In genomic region chr15:29071907-29072273, GRCh38 we compare ENCODE assay signal across 24 cellular contexts.
"Had no signal": no experiment of that assay in that cellular context is flagged by ENCODE, and none has a peak within 500 bp of the region (broad histone marks: within the 10 kb centered on the region; RNA-seq: fewer than 3 reads in every experiment).

No MANE protein-coding gene starts in this region.

- H3K36me3 ChIP-seq: gastroesophageal sphincter, thyroid gland, upper lobe of left lung, WERI-Rb-1 had no signal

- H3K9me3 ChIP-seq: thyroid gland, upper lobe of left lung had no signal

- H3K4me1 ChIP-seq: gastroesophageal sphincter, thyroid gland, upper lobe of left lung had no signal

- H3K4me3 ChIP-seq: gastroesophageal sphincter, thyroid gland, upper lobe of left lung had no signal

- ATAC-seq: activated CD4-positive, CD25-positive, alpha-beta regulatory T cell treated with anti-CD3 and anti-CD28 coated beads, Interleukin-2, amount 50 U/mL, for 24 hours; gastroesophageal sphincter; naive thymus-derived CD4-positive, alpha-beta T cell; right cardiac atrium; stimulated activated effector memory CD8-positive, alpha-beta T cell treated with anti-CD3 and anti-CD28 coated beads, Interleukin-12 subunit alpha, Interleukin-12 subunit beta, amount 100 ng/mL, for 72 hours; T-helper 17 cell had no signal

- H3K27me3 ChIP-seq: gastroesophageal sphincter, thyroid gland, upper lobe of left lung had no signal

- DNase-seq: activated CD4-positive, alpha-beta memory T cell treated with anti-CD3 and anti-CD28 coated beads for 36 hours; activated CD4-positive, alpha-beta T cell treated with anti-CD3 and anti-CD28 coated beads for 48 hours; activated CD8-positive, alpha-beta memory T cell treated with anti-CD3 and anti-CD28 coated beads, Interleukin-2, amount 50 U/mL, for 4 hours; activated gamma-delta T cell; activated naive CD4-positive, alpha-beta T cell treated with anti-CD3 and anti-CD28 coated beads, Interleukin-2, amount 10 ng/mL, durations not matched to agents 7 days and 5 days; activated naive CD8-positive, alpha-beta T cell treated with anti-CD3 and anti-CD28 coated beads, Interleukin-2, amount 10 ng/mL, durations not matched to agents 7 days and 5 days; activated T-cell treated with anti-CD3 and anti-CD28 coated beads, Interleukin-2, amount 50 U/mL, for 1 hour; central memory CD4-positive, alpha-beta T cell; dermis blood vessel endothelial cell; effector memory CD4-positive, alpha-beta T cell; erythroblast; kidney; naive thymus-derived CD4-positive, alpha-beta T cell; right cardiac atrium; stimulated activated CD4-positive, alpha-beta T cell treated with anti-CD3 and anti-CD28 coated beads, Interleukin-12 subunit alpha, Interleukin-12 subunit beta, amount 100 ng/mL, for 4 hours; stimulated activated CD4-positive, alpha-beta T cell treated with anti-CD3 and anti-CD28 coated beads, Interleukin-4, amount 100 ng/mL, for 24 hours; T-helper 17 cell; T1000; thyroid gland; upper lobe of left lung; WERI-Rb-1 had no signal

- H3K27ac ChIP-seq: gastroesophageal sphincter, thyroid gland, upper lobe of left lung, WERI-Rb-1 had no signal
